ENCODE assay signal across 8 cellular contexts in the genomic region with DNA sequence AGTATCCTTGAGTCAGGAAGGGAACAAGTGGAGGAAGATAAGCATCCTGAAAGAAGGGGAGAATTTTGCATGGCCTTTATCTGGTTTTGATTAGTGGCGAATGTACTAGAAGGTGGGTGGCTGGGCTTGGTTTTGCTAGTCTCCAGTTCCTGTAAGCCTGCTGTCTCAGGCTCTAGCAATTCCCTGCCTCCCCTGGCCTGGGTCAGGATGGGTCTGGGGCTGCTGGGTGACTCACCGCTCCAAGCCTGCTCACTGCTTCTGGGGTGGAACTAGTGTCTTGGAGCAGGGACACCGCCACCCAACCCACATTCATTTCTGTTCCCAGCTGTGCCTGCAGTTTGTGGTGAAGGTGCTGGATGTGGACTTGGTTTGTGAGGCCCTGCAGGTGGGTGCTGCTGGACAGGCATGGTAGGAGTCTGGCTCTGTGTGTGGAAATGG. TPM values are rescaled to one million over a fixed set of nuclear protein-coding genes. Genes with fewer than 3 reads are reported as not detected.
DNase-seq lines count a peak whose midpoint lies in the region; ATAC-seq and TF ChIP-seq lines count a peak whose summit lies in the region.

No MANE protein-coding gene starts in this region.

- CTCF ChIA-PET in WTC11 (lab: Charles Lee), result interaction anchor here (2.2 to 3.5 kb wide), 2 partner anchors 12 to 199 kb away, joined by 5 to 35 read pairs; a partner anchor contains a TSS

- POLR2A ChIA-PET in WTC11 (lab: Charles Lee), result interaction anchor here (0.7 kb wide), 1 partner anchor 517 kb away, joined by 11 read pairs; no protein-coding TSS in a partner anchor

- WGBS in sigmoid colon, 2 donors, result 88 to 93% methylated on average over 3 of the region's 3 CpGs

- H3K4me1 Mint-ChIP-seq in WTC11, result peaks cover 41% of the 10 kb centered on the region

- no peak for TF ChIP-seq POLR2A in sigmoid colon (IDR thresholded peaks at IDR 0.05)

- H3K4me3 Mint-ChIP-seq in WTC11, result peak overlapping the region; percentile 79

- no peaks in the 10 kb centered on the region for H3K9me3 Mint-ChIP-seq in WTC11

- H3K36me3 ChIP-seq in sigmoid colon, result no peaks in the 10 kb centered on the region

- peak; percentile 96 for DNase-seq in EH (ENCODE audit: low read depth)
- DNase-seq in WTC11 (ENCODE audit: low spot score), result no peak
- peak; percentile 69 for DNase-seq in fibroblast of the conjunctiva (ENCODE audit: low read depth)
- peak; percentile 65 for DNase-seq in sigmoid colon
- no peak for DNase-seq in effector CD4-positive, alpha-beta T cell
- no peak for DNase-seq in NCI-H2227 treated with DMSO at 0.1 percent for 48 hours (lab: John Stamatoyannopoulos, UW)

- H3K27me3 ChIP-seq in sigmoid colon, result no peaks in the 10 kb centered on the region

- H3K4me3 ChIP-seq in sigmoid colon, result no peak overlapping the region

- no peaks in the 10 kb centered on the region for H3K9me3 ChIP-seq in sigmoid colon

- H3K27ac Mint-ChIP-seq in WTC11, result peak overlapping the region; percentile 35; the same call in 1 of the 2 replicates

- ATAC-seq in WTC11 (no peak), HG03565 (IDR thresholded peaks at IDR 0.05; ENCODE audit: unreplicated experiment) (no peak), GM18511 (IDR thresholded peaks at IDR 0.05; ENCODE audit: unreplicated experiment) (no peak)

- no peak for TF ChIP-seq EP300 in sigmoid colon (IDR thresholded peaks at IDR 0.05)

- intact Hi-C loops in sigmoid colon (cut with DNase I), result no loop called here

- H3K27ac ChIP-seq in sigmoid colon, result peak overlapping the region in 2 of 4 donors; percentile 97 to 98

- H3K27me3 Mint-ChIP-seq in WTC11 (ENCODE audit: low read depth), result peaks cover 7% of the 10 kb centered on the region

- H3K36me3 Mint-ChIP-seq in WTC11, result peaks cover 4% of the 10 kb centered on the region; the same call in 1 of the 2 replicates

- H3K4me1 ChIP-seq in sigmoid colon, result peaks cover 0 to 69% (median 52%) of the 10 kb centered on the region in 4 donors

- TF ChIP-seq CTCF in WTC11 (IDR thresholded peaks at IDR 0.05) (no peak), sigmoid colon (IDR thresholded peaks at IDR 0.05) (no peak)

TF ChIP-seq in WTC11, 78 proteins besides CTCF, POLR2A, EP300 and RAD21:
- TF ChIP-seq, protein P1, sequence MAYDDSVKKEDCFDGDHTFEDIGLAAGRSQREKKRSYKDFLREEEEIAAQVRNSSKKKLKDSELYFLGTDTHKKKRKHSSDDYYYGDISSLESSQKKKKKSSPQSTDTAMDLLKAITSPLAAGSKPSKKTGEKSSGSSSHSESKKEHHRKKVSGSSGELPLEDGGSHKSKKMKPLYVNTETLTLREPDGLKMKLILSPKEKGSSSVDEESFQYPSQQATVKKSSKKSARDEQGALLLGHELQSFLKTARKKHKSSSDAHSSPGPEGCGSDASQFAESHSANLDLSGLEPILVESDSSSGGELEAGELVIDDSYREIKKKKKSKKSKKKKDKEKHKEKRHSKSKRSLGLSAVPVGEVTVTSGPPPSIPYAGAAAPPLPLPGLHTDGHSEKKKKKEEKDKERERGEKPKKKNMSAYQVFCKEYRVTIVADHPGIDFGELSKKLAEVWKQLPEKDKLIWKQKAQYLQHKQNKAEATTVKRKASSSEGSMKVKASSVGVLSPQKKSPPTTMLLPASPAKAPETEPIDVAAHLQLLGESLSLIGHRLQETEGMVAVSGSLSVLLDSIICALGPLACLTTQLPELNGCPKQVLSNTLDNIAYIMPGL (CRISPR knock-in tag; IDR thresholded peaks at IDR 0.05), result no peak
- no peak for TF ChIP-seq RELA (CRISPR knock-in tag; IDR thresholded peaks at IDR 0.05; ENCODE audit: borderline replicate concordance)

RNA-seq across cellular contexts. Expression of a gene that starts 3.4 kb away (rescaled TPM):
- total RNA-seq in WTC11 (2021) (1.7 to 2.0 TPM (median 1.8 TPM) in 3 replicates), sigmoid colon (1 to 10 TPM; 2.7 to 9.4 (median 3.2) TPM)
- 1 to 10 TPM in 1 of 3 donors, under 1 TPM in 1, not detected in 1; 0.60 to 2.3 TPM for polyA plus RNA-seq in sigmoid colon

RNA-seq across cellular contexts. Expression of a gene that starts 4.6 kb away (rescaled TPM):
- total RNA-seq in WTC11 (2021) (0.31 to 0.62 TPM (median 0.57 TPM) in 3 replicates), sigmoid colon (1 to 10 TPM in 1 of 4 donors, not detected in 3; 1.1 TPM)
- under 1 TPM in 1 of 3 donors, not detected in 2; 0.20 TPM for polyA plus RNA-seq in sigmoid colon

RNA-seq across cellular contexts. Expression of a gene that starts 11.6 kb away (rescaled TPM):
- 10.1 to 16.4 TPM (median 12.0 TPM) in 3 replicates for total RNA-seq in WTC11 (2021)
- 10 to 100 TPM in 2 of 4 donors, 1 to 10 TPM in 2; 8.2 to 28.1 (median 11.0) TPM for total RNA-seq in sigmoid colon
- 10 to 100 TPM in 2 of 3 donors, 1 to 10 TPM in 1; 7.2 to 12.1 (median 10.2) TPM for polyA plus RNA-seq in sigmoid colon

RNA-seq across cellular contexts. Expression of a gene that starts 23.8 kb away (rescaled TPM):
- 1.6 to 1.7 TPM (median 1.6 TPM) in 3 replicates for total RNA-seq in WTC11 (2021)
- total RNA-seq in sigmoid colon, result 1 to 10 TPM in 1 of 4 donors, under 1 TPM in 1, not detected in 2; 0.33 to 1.1 TPM
- 10 to 100 TPM in 2 of 3 donors, 1 to 10 TPM in 1; 6.0 to 37.1 (median 10.2) TPM for polyA plus RNA-seq in sigmoid colon

RNA-seq across cellular contexts. Expression of a gene that starts 31.3 kb away (rescaled TPM):
- total RNA-seq in WTC11 (2021), result 0.71 to 1.1 TPM (median 0.96 TPM) in 3 replicates
- total RNA-seq in sigmoid colon, result 1 to 10 TPM in 1 of 4 donors, under 1 TPM in 3; 0.36 to 2.8 (median 0.83) TPM
- polyA plus RNA-seq in sigmoid colon, result under 1 TPM in 1 of 3 donors, not detected in 2; 0.45 TPM

Comparison
In these comparisons a context has a peak if more than half of its experiments do, and no peak if none do; other contexts are left out.
1. DNase-seq: peak in EH (single experiment), fibroblast of the conjunctiva (single experiment) and sigmoid colon (single experiment); none in WTC11 (single experiment), effector CD4-positive, alpha-beta T cell (single experiment) and NCI-H2227 treated with DMSO at 0.1 percent for 48 hours (single experiment).